26 cellular contexts compared by ENCODE assay signal in genomic region chr4:121574618-121575017, GRCh38.
DNase-seq lines count a peak whose midpoint lies in the region; ATAC-seq and TF ChIP-seq lines count a peak whose summit lies in the region.
"Had no signal": no experiment of that assay in that cellular context is flagged by ENCODE, and none has a peak within 500 bp of the region (broad histone marks: within the 10 kb centered on the region; RNA-seq: fewer than 3 reads in every experiment).

No MANE protein-coding gene starts in this region.

- no peak for ATAC-seq in activated T-cell treated with anti-CD3 and anti-CD28 coated beads, Interleukin-2, amount 50 U/mL, for 72 hours (replicated peaks in 1 of 2)
- ATAC-seq in upper lobe of right lung, result peak; percentile 53
- ATAC-seq in left cardiac atrium, result no peak
- ATAC-seq in GM21576 (IDR thresholded peaks at IDR 0.05; ENCODE audit: unreplicated experiment), result no peak
- ATAC-seq: A549; CD8-positive, alpha-beta T cell; GM23338; PC-3 had no signal

- no peak overlapping the region for H3K27ac ChIP-seq in upper lobe of right lung
- H3K27ac ChIP-seq: A549, HL-60, SJSA1 had no signal

- H3K4me3 Mint-ChIP-seq in activated T-cell treated with anti-CD3 and anti-CD28 coated beads, Interleukin-2, amount 50 U/mL, for 72 hours, result no peak overlapping the region
- H3K4me3 Mint-ChIP-seq: CD8-positive, alpha-beta T cell; GM23338; H9; HFFc6 had no signal

- POLR2A ChIA-PET in HEK293T (lab: Yijun Ruan, JAX), result no interaction called here

- H3K4me1 ChIP-seq in upper lobe of right lung, result no peaks in the 10 kb centered on the region
- H3K4me1 ChIP-seq: A549, Caco-2, SJSA1 had no signal

- no peak overlapping the region for H3K4me3 ChIP-seq in upper lobe of right lung
- H3K4me3 ChIP-seq: A549, GM23338, MG63, SJSA1 had no signal

- H3K4me1 Mint-ChIP-seq in activated T-cell treated with anti-CD3 and anti-CD28 coated beads, Interleukin-2, amount 50 U/mL, for 72 hours (ENCODE audit: low read depth), result no peaks in the 10 kb centered on the region

- no peaks in the 10 kb centered on the region for H3K27me3 ChIP-seq in upper lobe of right lung
- H3K27me3 ChIP-seq: MG63 had no signal

- DNase-seq in activated T-cell treated with anti-CD3 and anti-CD28 coated beads, Interleukin-2, amount 50 U/mL, for 72 hours, result no peak
- DNase-seq in activated T-cell treated with anti-CD3 and anti-CD28 coated beads, Interleukin-2, amount 50 U/mL, for 48 hours, result no peak
- DNase-seq in NOMO-1 (lab: John Stamatoyannopoulos, UW; ENCODE audit: unreplicated experiment in 2 of 2) (peak; percentile 14 to 31), SKM-1 (lab: John Stamatoyannopoulos, UW; ENCODE audit: unreplicated experiment) (peak; percentile 65), upper lobe of right lung (no peak), left cardiac atrium (no peak), HEK293T (ENCODE audit: extremely low spot score) (no peak)
- DNase-seq: C1 segment of cervical spinal cord; Caco-2; CD8-positive, alpha-beta T cell; H9; HFFc6; MG63; NCI-H1105 treated with DMSO at 0.1 percent for 48 hours; NCI-H146; NCI-H1930; NCI-H2107; NCI-H524; NCI-H774; NK-92 treated with Interleukin-12 subunit alpha and Interleukin-12 subunit beta, amount 100 ng/mL, for 24 hours; PC-3 had no signal

- no peaks in the 10 kb centered on the region for H3K9me3 ChIP-seq in upper lobe of right lung
- H3K9me3 ChIP-seq: A549, Caco-2, MG63, SJSA1 had no signal

- peak overlapping the region; percentile 34 for H3K27ac Mint-ChIP-seq in activated T-cell treated with anti-CD3 and anti-CD28 coated beads, Interleukin-2, amount 50 U/mL, for 72 hours
- H3K27ac Mint-ChIP-seq: CD8-positive, alpha-beta T cell; GM23338; H9; HFFc6 had no signal

- peaks cover 0 to 4% of the 10 kb centered on the region in 2 donors for H3K9me3 Mint-ChIP-seq in activated T-cell treated with anti-CD3 and anti-CD28 coated beads, Interleukin-2, amount 50 U/mL, for 72 hours
- H3K9me3 Mint-ChIP-seq: CD8-positive, alpha-beta T cell; GM23338; HFFc6 had no signal

- H3K27me3 Mint-ChIP-seq in activated T-cell treated with anti-CD3 and anti-CD28 coated beads, Interleukin-2, amount 50 U/mL, for 72 hours (ENCODE audit: low read depth), result peaks cover 26% of the 10 kb centered on the region

- CTCF ChIA-PET in HEK293T (lab: Yijun Ruan, JAX), result no interaction called here

- no peaks in the 10 kb centered on the region for H3K36me3 Mint-ChIP-seq in activated T-cell treated with anti-CD3 and anti-CD28 coated beads, Interleukin-2, amount 50 U/mL, for 72 hours (ENCODE audit: insufficient read depth in 2 of 2)
- H3K36me3 Mint-ChIP-seq: CD8-positive, alpha-beta T cell had no signal

- intact Hi-C loops in upper lobe of right lung (cut with DNase I) (no loop called here), left cardiac atrium (cut with DNase I) (no loop called here)

- no peak for TF ChIP-seq CTCF in upper lobe of right lung (IDR thresholded peaks at IDR 0.05)

- no peaks in the 10 kb centered on the region for H3K36me3 ChIP-seq in upper lobe of right lung
- H3K36me3 ChIP-seq: MG63, SJSA1 had no signal

TF ChIP-seq in HEK293T, 16 proteins besides CTCF, POLR2A, EP300 and RAD21:
- TF ChIP-seq SUZ12 (IDR thresholded peaks at IDR 0.05) (no peak), FOXM1 (IDR thresholded peaks at IDR 0.05; ENCODE audit: borderline replicate concordance) (no peak)

Comparison
In these comparisons a context has a peak if more than half of its experiments do, and no peak if none do; other contexts are left out.
1. DNase-seq: peak in NOMO-1 (2 of 2) and SKM-1 (single experiment); none in activated T-cell treated with anti-CD3 and anti-CD28 coated beads, Interleukin-2, amount 50 U/mL, for 72 hours (0 of 2), activated T-cell treated with anti-CD3 and anti-CD28 coated beads, Interleukin-2, amount 50 U/mL, for 48 hours (0 of 2), upper lobe of right lung (single experiment), left cardiac atrium (single experiment) and HEK293T (single experiment).